Comparison of ENCODE assay signal across 13 cellular contexts in the genomic region with DNA sequence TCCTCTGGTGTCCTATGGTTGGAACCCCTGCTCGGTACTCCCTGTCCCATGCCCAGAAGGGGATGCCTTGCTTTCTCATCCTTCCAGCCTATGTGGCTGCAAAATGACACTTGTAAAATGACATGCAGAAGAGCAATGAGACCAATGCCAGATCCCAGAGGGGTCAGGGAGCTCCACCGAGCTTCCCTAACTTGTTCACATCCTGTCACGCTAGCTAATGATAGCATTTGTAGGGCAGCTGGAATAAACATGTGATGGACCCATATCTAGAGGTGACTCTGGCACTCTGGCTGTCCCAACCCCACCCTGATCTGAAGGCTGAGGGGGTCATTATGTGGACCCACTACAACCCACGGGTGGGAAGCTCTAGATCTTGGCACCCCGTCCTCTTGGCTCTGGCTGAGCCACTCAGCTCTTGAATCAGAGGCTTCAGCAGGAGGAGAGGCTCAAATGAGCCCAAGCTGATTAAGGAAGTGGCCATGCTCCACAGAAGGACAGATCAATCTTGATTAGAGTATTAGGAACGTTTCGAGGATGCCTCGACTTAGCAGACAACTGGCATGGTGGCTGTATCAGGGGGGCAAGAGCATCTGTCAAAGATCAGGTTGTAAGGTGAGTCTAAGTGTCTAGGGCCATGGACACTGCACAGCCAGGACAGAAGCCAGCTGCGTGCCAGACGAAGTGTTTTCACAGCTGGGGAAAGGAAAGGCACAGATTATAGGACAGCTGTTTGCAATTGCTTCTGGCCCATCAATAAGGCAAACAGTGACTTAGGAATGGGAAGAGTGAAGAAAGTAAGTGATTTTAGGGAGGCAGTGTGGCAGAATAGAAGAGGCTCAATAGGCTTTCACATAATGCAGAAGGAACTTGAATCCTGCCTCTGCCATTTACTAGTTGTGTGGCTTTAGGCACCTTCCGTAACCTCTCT.
"Had no signal": no experiment of that assay in that cellular context is flagged by ENCODE, and none has a peak within 500 bp of the region (broad histone marks: within the 10 kb centered on the region; RNA-seq: fewer than 3 reads in every experiment).

No MANE protein-coding gene starts in this region.

- H3K36me3 ChIP-seq: brain microvascular endothelial cell, prostate gland, right lobe of liver, tibial artery, vagina had no signal

- H3K9me3 ChIP-seq: prostate gland, right lobe of liver, tibial artery, vagina had no signal

- DNase-seq: activated CD4-positive, CD25-positive, alpha-beta regulatory T cell treated with anti-CD3 and anti-CD28 coated beads, Interleukin-2, amount 50 U/mL, for 72 hours; activated naive CD4-positive, alpha-beta T cell; activated naive CD8-positive, alpha-beta T cell treated with anti-CD3 and anti-CD28 coated beads, Interleukin-2, amount 10 ng/mL, durations not matched to agents 7 days and 5 days; brain microvascular endothelial cell; foreskin keratinocyte; glutamatergic neuron; kidney glomerular epithelial cell; right lobe of liver; tibial artery had no signal

- H3K27ac ChIP-seq: brain microvascular endothelial cell, coronary artery, foreskin keratinocyte, prostate gland, right lobe of liver, tibial artery, vagina had no signal

- H3K4me1 ChIP-seq: foreskin keratinocyte, prostate gland, right lobe of liver, tibial artery, vagina had no signal

- H3K4me3 ChIP-seq: coronary artery, prostate gland, right lobe of liver, tibial artery, vagina had no signal

- ATAC-seq: esophagus mucosa, foreskin keratinocyte, right lobe of liver had no signal
